2 cellular contexts compared by ENCODE assay signal in genomic region chr11:61283613-61284012, GRCh38.
TF ChIP-seq lines count a peak whose summit lies in the region.

No MANE protein-coding gene starts in this region.

TF ChIP-seq in HepG2, 621 proteins besides CTCF, POLR2A, EP300 and RAD21 (continues in another document):
- TF ChIP-seq ZNF10 (CRISPR knock-in tag; IDR thresholded peaks at IDR 0.05; ENCODE audit: borderline replicate concordance, low read depth) = no peak
- no peak for TF ChIP-seq ZSCAN9 (CRISPR knock-in tag; IDR thresholded peaks at IDR 0.05; ENCODE audit: borderline replicate concordance)
- TF ChIP-seq KLF16 (CRISPR knock-in tag; IDR thresholded peaks at IDR 0.05) = no peak
- TF ChIP-seq MAFF (IDR thresholded peaks at IDR 0.05; ENCODE audit: low read depth, low read length) = peak; percentile 41
- no peak for TF ChIP-seq ZMYM3 (CRISPR knock-in tag; IDR thresholded peaks at IDR 0.05)
- peak; percentile 28 to 46; a peak in 2 of 4 replicates for TF ChIP-seq MAFK (conservative IDR thresholded peaks at IDR 0.05 in 1 of 2, IDR thresholded peaks at IDR 0.05 in 1 of 2; ENCODE audit: low read length in 2 of 2)
- TF ChIP-seq ZHX2 (IDR thresholded peaks at IDR 0.05; ENCODE audit: low read depth) = no peak
- no peak for TF ChIP-seq ZHX2 (CRISPR knock-in tag; IDR thresholded peaks at IDR 0.05; ENCODE audit: borderline replicate concordance)
- no peak for TF ChIP-seq ZNF468 (CRISPR knock-in tag; IDR thresholded peaks at IDR 0.05)
- TF ChIP-seq DMTF1 (CRISPR knock-in tag; IDR thresholded peaks at IDR 0.05) = no peak
- no peak for TF ChIP-seq JARID2 (CRISPR knock-in tag; IDR thresholded peaks at IDR 0.05; ENCODE audit: insufficient replicate concordance)
- no peak for TF ChIP-seq NPAS2 (CRISPR knock-in tag; IDR thresholded peaks at IDR 0.05; ENCODE audit: borderline replicate concordance)

TF ChIP-seq in HEK293, 187 proteins besides CTCF, POLR2A, EP300 and RAD21:
- TF ChIP-seq ZFP3 (tag by site-specific recombination; IDR thresholded peaks at IDR 0.05; ENCODE audit: low read depth) (peak; percentile 82), PRDM2 (tag by site-specific recombination; IDR thresholded peaks at IDR 0.05; ENCODE audit: borderline replicate concordance) (no peak)
